In genomic region chr12:92403210-92404175, GRCh38 we compare ENCODE assay signal across 1 cellular context.
A peak's percentile ranks its signal among the peaks of the same experiment; 100 is the strongest.
TF ChIP-seq lines count a peak whose summit lies in the region.

No MANE protein-coding gene starts in this region.

TF ChIP-seq in GM12878, 131 proteins besides CTCF, POLR2A, EP300 and RAD21 (continued from another document and continues in another):
- TF ChIP-seq ZNF592 (IDR thresholded peaks at IDR 0.05) (no peak), RUNX3 (IDR thresholded peaks at IDR 0.05; ENCODE audit: low read length) (peak; percentile 96), HCFC1 (IDR thresholded peaks at IDR 0.05; ENCODE audit: low read length) (no peak), MLLT1 (IDR thresholded peaks at IDR 0.05) (peak; percentile 80), IRF3 (IDR thresholded peaks at IDR 0.05) (no peak), E2F8 (IDR thresholded peaks at IDR 0.05; ENCODE audit: low read depth, partially characterized antibody) (no peak), JUNB (IDR thresholded peaks at IDR 0.05) (no peak), E2F4 (IDR thresholded peaks at IDR 0.05; ENCODE audit: low read depth, low read length) (no peak), PKNOX1 (IDR thresholded peaks at IDR 0.05) (peak; percentile 89), BCLAF1 (IDR thresholded peaks at IDR 0.05) (no peak), USF1 (IDR thresholded peaks at IDR 0.05; ENCODE audit: borderline replicate concordance, extremely low read length, insufficient read depth, low read depth, low read length) (no peak), ZNF217 (IDR thresholded peaks at IDR 0.05) (peak; percentile 69; the same call in 1 of the 2 replicates), PBX3 (IDR thresholded peaks at IDR 0.05; ENCODE audit: insufficient replicate concordance, low read depth, low read length) (peak; percentile 86), ESRRA (IDR thresholded peaks at IDR 0.05; ENCODE audit: low read length) (no peak), SMC3 (IDR thresholded peaks at IDR 0.05; ENCODE audit: borderline replicate concordance, low read length) (peak; percentile 28; the same call in 1 of the 2 replicates), ZNF622 (IDR thresholded peaks at IDR 0.05) (no peak), PRDM15 (CRISPR knock-in tag; IDR thresholded peaks at IDR 0.05) (no peak), RB1 (IDR thresholded peaks at IDR 0.05; ENCODE audit: borderline replicate concordance) (no peak), ZNF384 (IDR thresholded peaks at IDR 0.05; ENCODE audit: borderline replicate concordance, low read depth, low read length) (0 out of 2 replicates have a peak, but pooled peaks have one; percentile 50), CHD4 (IDR thresholded peaks at IDR 0.05) (no peak), CBX5 (IDR thresholded peaks at IDR 0.05; ENCODE audit: low read depth) (peak; percentile 96), FOS (IDR thresholded peaks at IDR 0.05; ENCODE audit: borderline replicate concordance, extremely low read depth, insufficient read length) (no peak), CREB1 (IDR thresholded peaks at IDR 0.05; ENCODE audit: low read depth) (no peak; the same call in 1 of the 2 replicates), NBN (IDR thresholded peaks at IDR 0.05) (peak; percentile 89), IRF5 (IDR thresholded peaks at IDR 0.05; ENCODE audit: borderline replicate concordance) (no peak), IKZF2 (IDR thresholded peaks at IDR 0.05) (peak; percentile 90 to 92), SUPT20H (IDR thresholded peaks at IDR 0.05; ENCODE audit: borderline replicate concordance, control insufficient read depth, low read depth, low read length) (no peak), PAX5 (IDR thresholded peaks at IDR 0.05; ENCODE audit: borderline replicate concordance, low read depth, low read length) (peak; percentile 28; the same call in 1 of the 2 replicates), CHD2 (IDR thresholded peaks at IDR 0.05; ENCODE audit: borderline replicate concordance, low read depth, low read length) (0 out of 2 replicates have a peak, but pooled peaks have one; percentile 47)
